ENCODE assay signal across 1 cellular context in the genomic region with DNA sequence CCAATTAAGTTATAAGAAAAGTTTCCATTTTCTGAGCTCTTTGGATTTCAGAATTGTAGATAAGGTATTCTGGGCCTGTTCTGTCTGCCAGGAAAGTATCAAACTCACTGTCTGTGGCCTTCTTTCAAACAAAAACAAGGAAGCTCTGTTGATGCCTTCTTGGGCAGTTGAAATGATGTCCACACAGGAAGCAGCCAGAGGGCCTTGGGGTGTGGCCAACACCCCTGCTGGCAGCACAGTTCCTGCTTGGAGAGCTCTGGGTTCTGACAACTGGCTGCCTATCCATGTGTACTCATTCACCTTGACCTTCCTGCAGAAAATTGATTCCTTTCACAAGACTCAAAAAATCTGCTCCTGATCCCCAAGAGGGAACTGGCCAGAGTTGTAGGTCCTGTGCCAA.
TF ChIP-seq lines count a peak whose summit lies in the region.

No MANE protein-coding gene starts in this region.

TF ChIP-seq in IMR-90, 13 proteins besides CTCF, POLR2A, EP300 and RAD21:
- no peak for TF ChIP-seq MAZ (IDR thresholded peaks at IDR 0.05; ENCODE audit: borderline replicate concordance, low read depth, low read length)
- TF ChIP-seq ELK1 (IDR thresholded peaks at IDR 0.05; ENCODE audit: borderline replicate concordance, low read depth, low read length): no peak
- no peak for TF ChIP-seq MXI1 (IDR thresholded peaks at IDR 0.05; ENCODE audit: borderline replicate concordance, low read depth, low read length)
- TF ChIP-seq BHLHE40 (IDR thresholded peaks at IDR 0.05; ENCODE audit: low read depth, low read length): no peak
- no peak for TF ChIP-seq MAFK (IDR thresholded peaks at IDR 0.05; ENCODE audit: low read depth, low read length)
- TF ChIP-seq CHD1 (IDR thresholded peaks at IDR 0.05; ENCODE audit: low read depth, low read length): no peak
- TF ChIP-seq CEBPB (IDR thresholded peaks at IDR 0.05; ENCODE audit: low read depth, low read length): no peak
